In genomic region chr6:158011478-158011920, GRCh38 we compare ENCODE assay signal across 1 cellular context.
TF ChIP-seq lines count a peak whose summit lies in the region.

No MANE protein-coding gene starts in this region.

TF ChIP-seq in HepG2, 621 proteins besides CTCF, POLR2A, EP300 and RAD21 (continued from another document):
- TF ChIP-seq AHDC1 (CRISPR knock-in tag; IDR thresholded peaks at IDR 0.05; ENCODE audit: borderline replicate concordance) (peak; percentile 91), ZNF75D (CRISPR knock-in tag; IDR thresholded peaks at IDR 0.05; ENCODE audit: borderline replicate concordance) (no peak), ZNF773 (CRISPR knock-in tag; IDR thresholded peaks at IDR 0.05; ENCODE audit: borderline replicate concordance) (no peak), ZNF282 (IDR thresholded peaks at IDR 0.05; ENCODE audit: partially characterized antibody) (no peak), SRSF9 (IDR thresholded peaks at IDR 0.05; ENCODE audit: borderline replicate concordance, insufficient read depth, low read depth, low read length, poor library complexity, severe bottlenecking) (no peak), HDAC2 (CRISPR knock-in tag; IDR thresholded peaks at IDR 0.05) (peak; percentile 86), ARID4A (CRISPR knock-in tag; IDR thresholded peaks at IDR 0.05; ENCODE audit: borderline replicate concordance) (peak; percentile 85; the same call in 1 of the 2 replicates), ATRX (CRISPR knock-in tag; IDR thresholded peaks at IDR 0.05; ENCODE audit: borderline replicate concordance) (no peak), HMG20B (CRISPR knock-in tag; conservative IDR thresholded peaks at IDR 0.05) (peak; percentile 95), NR2F6 (IDR thresholded peaks at IDR 0.05) (peak; percentile 99), NR2F6 (CRISPR knock-in tag; IDR thresholded peaks at IDR 0.05) (peak; percentile 99), ZBTB8A (CRISPR knock-in tag; IDR thresholded peaks at IDR 0.05; ENCODE audit: borderline replicate concordance, low read depth) (no peak), TAF1 (CRISPR knock-in tag; IDR thresholded peaks at IDR 0.05) (no peak), FOXA1 (IDR thresholded peaks at IDR 0.05) (peak; percentile 88), FOXA1 (CRISPR knock-in tag; IDR thresholded peaks at IDR 0.05) (peak; percentile 98), ZNF224 (CRISPR knock-in tag; IDR thresholded peaks at IDR 0.05) (0 out of 2 replicates have a peak, but pooled peaks have one; percentile 42), ZBTB10 (CRISPR knock-in tag; IDR thresholded peaks at IDR 0.05; ENCODE audit: borderline replicate concordance) (peak; percentile 57; the same call in 1 of the 2 replicates), TSC22D2 (CRISPR knock-in tag; IDR thresholded peaks at IDR 0.05; ENCODE audit: borderline replicate concordance) (0 out of 2 replicates have a peak, but pooled peaks have one; percentile 20), ZNF335 (CRISPR knock-in tag; IDR thresholded peaks at IDR 0.05) (peak; percentile 72; the same call in 1 of the 2 replicates), GMEB1 (CRISPR knock-in tag; IDR thresholded peaks at IDR 0.05; ENCODE audit: borderline replicate concordance) (peak; percentile 30; the same call in 1 of the 2 replicates), SIN3A (IDR thresholded peaks at IDR 0.05; ENCODE audit: borderline replicate concordance, low read depth, low read length) (no peak), SMYD3 (CRISPR knock-in tag; IDR thresholded peaks at IDR 0.05) (peak; percentile 88), THAP7 (CRISPR knock-in tag; IDR thresholded peaks at IDR 0.05) (no peak), ZBTB44 (CRISPR knock-in tag; IDR thresholded peaks at IDR 0.05) (no peak), ZNF143 (CRISPR knock-in tag; IDR thresholded peaks at IDR 0.05) (no peak), CBX1 (IDR thresholded peaks at IDR 0.05; ENCODE audit: low read depth) (no peak), UBTF (CRISPR knock-in tag; IDR thresholded peaks at IDR 0.05) (no peak; the same call in 1 of the 2 replicates), SNRNP70 (IDR thresholded peaks at IDR 0.05; ENCODE audit: low read depth, low read length) (no peak), ZNF652 (CRISPR knock-in tag; IDR thresholded peaks at IDR 0.05; ENCODE audit: borderline replicate concordance, low read depth) (peak; percentile 63; the same call in 1 of the 2 replicates), KDM3A (CRISPR knock-in tag; IDR thresholded peaks at IDR 0.05; ENCODE audit: low read depth) (no peak; the same call in 1 of the 2 replicates)
